Comparison of ENCODE assay signal across 8 cellular contexts in the genomic region with DNA sequence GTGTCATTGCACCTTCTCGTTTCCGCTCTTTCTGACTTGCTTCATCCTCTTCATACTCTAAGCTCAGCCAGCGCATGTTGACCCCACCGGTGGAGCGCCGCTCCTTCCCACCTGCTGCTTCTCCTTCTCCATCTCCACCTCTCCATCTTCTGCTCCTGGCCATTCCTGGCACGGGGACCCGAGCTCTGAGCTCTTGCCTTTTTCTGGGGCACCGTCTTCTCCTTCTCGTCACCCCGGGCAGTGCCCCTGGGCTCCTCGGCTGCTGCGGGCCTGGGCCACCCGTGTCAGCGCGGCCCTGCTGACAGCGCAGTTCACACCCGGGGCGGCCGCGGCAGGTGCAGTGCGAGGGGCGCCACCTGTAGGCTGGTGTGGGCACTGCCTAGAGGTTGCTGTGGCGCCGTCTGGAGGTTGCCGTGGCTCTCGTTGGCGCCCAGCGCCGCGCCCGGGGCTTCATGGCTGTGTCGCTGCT. TPM values are rescaled to one million over a fixed set of nuclear protein-coding genes. Genes with fewer than 3 reads are reported as not detected.
A peak's percentile ranks its signal among the peaks of the same experiment; 100 is the strongest.
DNase-seq lines count a peak whose midpoint lies in the region; ATAC-seq and TF ChIP-seq lines count a peak whose summit lies in the region.
"Not testable (repeated sequence)": the region's sequence is repeated elsewhere in the genome, so short reads cannot be mapped to it uniquely, and the experiment has no call there.

No MANE protein-coding gene starts in this region.

- not testable (repeated sequence) for H3K9me3 ChIP-seq in MG63

- TF ChIP-seq CTCF in CD14-positive monocyte (IDR thresholded peaks at IDR 0.05) = not testable (repeated sequence)
- TF ChIP-seq CTCF in chondrocyte (IDR thresholded peaks at IDR 0.05) = peak; percentile 64

- not testable (repeated sequence) for H3K36me3 ChIP-seq in MG63

- H3K4me3 ChIP-seq in MG63 = not testable (repeated sequence)

- ATAC-seq in GM19452 (IDR thresholded peaks at IDR 0.05; ENCODE audit: unreplicated experiment) (peak; percentile 93), HG02884 (IDR thresholded peaks at IDR 0.05; ENCODE audit: unreplicated experiment) (peak; percentile 75)

- H3K27ac Mint-ChIP-seq in CD14-positive monocyte; chondrocyte (ENCODE audit: unreplicated experiment): not testable (repeated sequence)

- H3K27me3 Mint-ChIP-seq in CD14-positive monocyte (ENCODE audit: low read depth in 3 of 3); chondrocyte (ENCODE audit: low read depth): not testable (repeated sequence)

- H3K4me3 Mint-ChIP-seq in CD14-positive monocyte = not testable (repeated sequence)
- H3K4me3 Mint-ChIP-seq in chondrocyte (ENCODE audit: unreplicated experiment) = peak overlapping the region; percentile 33

- H3K4me1 Mint-ChIP-seq in CD14-positive monocyte; chondrocyte (ENCODE audit: low read depth): not testable (repeated sequence)

- H3K9me3 Mint-ChIP-seq in CD14-positive monocyte; chondrocyte (ENCODE audit: low read depth): not testable (repeated sequence)

- intact Hi-C loops in CD14-positive monocyte (cut with micrococcal nuclease) = not testable (repeated sequence)

- not testable (repeated sequence) for H3K36me3 Mint-ChIP-seq in CD14-positive monocyte; chondrocyte (ENCODE audit: low read depth)

- H3K27me3 ChIP-seq in MG63 = not testable (repeated sequence)

- DNase-seq in CD14-positive monocyte (ENCODE audit: low spot score) (peak; percentile 41), MG63 (peak; percentile 16), chondrocyte (ENCODE audit: low spot score) (peak; percentile 38), mesenteric fat pad (ENCODE audit: low spot score) (peak; percentile 89)
- peak; percentile 73 for DNase-seq in activated CD8-positive, alpha-beta memory T cell treated with anti-CD3 and anti-CD28 coated beads for 24 hours
- peak in 2 of 3 donors; percentile 2 to 22 for DNase-seq in stimulated activated CD4-positive, alpha-beta T cell treated with anti-CD3 and anti-CD28 coated beads, TNF-alpha, amount 100 ng/mL, for 1 hour (ENCODE audit: low read depth in 3 of 3, low spot score in 1 of 3)

RNA-seq across cellular contexts. Expression of gene NPIPB9, which starts 1.6 kb away (rescaled TPM):
- polyA plus RNA-seq in CD14-positive monocyte = not detected
- 0.46 TPM in 1 of 2 replicates, not detected in the other for total RNA-seq in MG63 (2014; rRNA removed; shearing (Covaris generic); ENCODE audit: low replicate concordance)
- 1.1 to 3.2 TPM (median 2.9 TPM) in 3 replicates for total RNA-seq in chondrocyte
- total RNA-seq in mesenteric fat pad = not detected

RNA-seq across cellular contexts. Expression of gene EIF3C, which starts 38.8 kb away (rescaled TPM):
- 100 to 1,000 TPM; 170 to 187 TPM for polyA plus RNA-seq in CD14-positive monocyte
- 471 and 698 TPM in 2 replicates for total RNA-seq in MG63 (2014; rRNA removed; shearing (Covaris generic); ENCODE audit: low replicate concordance)
- total RNA-seq in chondrocyte (605 to 734 TPM (median 729 TPM) in 3 replicates), mesenteric fat pad (494 TPM)

Comparison
In these comparisons a context has a peak if more than half of its experiments do, and no peak if none do; other contexts are left out.
1. DNase-seq: peak in every context shown above with its lines; median percentile 89 in mesenteric fat pad; 73 in activated CD8-positive, alpha-beta memory T cell treated with anti-CD3 and anti-CD28 coated beads for 24 hours; 41 in CD14-positive monocyte; 38 in chondrocyte; 16 in MG63; 12 in stimulated activated CD4-positive, alpha-beta T cell treated with anti-CD3 and anti-CD28 coated beads, TNF-alpha, amount 100 ng/mL, for 1 hour.